ENCODE assay signal across 22 cellular contexts in genomic region chr10:33800986-33801385, GRCh38.
DNase-seq lines count a peak whose midpoint lies in the region; ATAC-seq and TF ChIP-seq lines count a peak whose summit lies in the region.
"Had no signal": no experiment of that assay in that cellular context is flagged by ENCODE, and none has a peak within 500 bp of the region (broad histone marks: within the 10 kb centered on the region; RNA-seq: fewer than 3 reads in every experiment).

No MANE protein-coding gene starts in this region.

- no peak overlapping the region for H3K4me3 ChIP-seq in heart left ventricle
- no peak overlapping the region for H3K4me3 ChIP-seq in skeletal muscle satellite cell (ENCODE audit: low read length)
- H3K4me3 ChIP-seq in CD4-positive, alpha-beta memory T cell (ENCODE audit: low read length in 2 of 2) = no peak overlapping the region
- H3K4me3 ChIP-seq: BLaER1, GM12878, PC-9 had no signal

- peaks cover 0 to 5% (median 0%) of the 10 kb centered on the region in 8 donors for H3K9me3 Mint-ChIP-seq in CD4-positive, alpha-beta memory T cell

- CTCF ChIA-PET in CD4-positive, alpha-beta memory T cell (lab: Charles Lee; ENCODE audit: partially characterized antibody) = no interaction called here

- no peaks in the 10 kb centered on the region for H3K36me3 Mint-ChIP-seq in CD4-positive, alpha-beta memory T cell

- TF ChIP-seq CTCF in heart left ventricle (IDR thresholded peaks at IDR 0.05) (no peak), VCaP (conservative IDR thresholded peaks at IDR 0.05) (no peak)

- no peak overlapping the region for H3K4me3 Mint-ChIP-seq in CD4-positive, alpha-beta memory T cell

- DNase-seq in heart left ventricle = no peak
- DNase-seq in Right ventricle myocardium superior = no peak
- peak; percentile 5 for DNase-seq in iris pigment epithelial cell (ENCODE audit: low read depth)
- no peak for DNase-seq in CD4-positive, alpha-beta memory T cell
- no peak for DNase-seq in HT-29 (ENCODE audit: low spot score)
- DNase-seq: 8988T, DMS 273 treated with DMSO at 0.1 percent for 48 hours, GDM1, NCI-H1048, NCI-H146, NCI-H2081 treated with DMSO at 0.1 percent for 48 hours, NCI-H510A, NCI-H82, SHP77, SK-N-SH had no signal

- H3K36me3 ChIP-seq in heart left ventricle (no peaks in the 10 kb centered on the region), skeletal muscle satellite cell (ENCODE audit: insufficient read depth, low read length) (no peaks in the 10 kb centered on the region)
- no peaks in the 10 kb centered on the region for H3K36me3 ChIP-seq in CD4-positive, alpha-beta memory T cell (ENCODE audit: insufficient read depth, low read length)
- H3K36me3 ChIP-seq: BLaER1 had no signal

- POLR2A ChIA-PET in CD4-positive, alpha-beta memory T cell (lab: Charles Lee; ENCODE audit: partially characterized antibody) = no interaction called here

- H3K9me3 ChIP-seq in heart left ventricle (no peaks in the 10 kb centered on the region), skeletal muscle satellite cell (replicated peaks; ENCODE audit: low read length) (no peaks in the 10 kb centered on the region)
- H3K9me3 ChIP-seq in CD4-positive, alpha-beta memory T cell (ENCODE audit: control insufficient read depth in 1 of 2, low read length in 2 of 2) = no peaks in the 10 kb centered on the region
- H3K9me3 ChIP-seq: BLaER1, SK-N-SH had no signal

- intact Hi-C loops in heart left ventricle (cut with DNase I) (loop anchor here in 8 of 10 donors (2.0 to 10.0 kb wide), 4 partner anchors 464 to 469 kb away; partner anchors contain the start of gene NRP1 (in 7 of the 8)), Right ventricle myocardium superior (cut with DNase I) (loop anchor here (10.0 kb wide), 1 partner anchor 466 kb away; the partner anchor contains the start of gene NRP1)
- intact Hi-C loops in CD4-positive, alpha-beta memory T cell (cut with micrococcal nuclease) = no loop called here

- no peak overlapping the region for H3K9ac ChIP-seq in skeletal muscle satellite cell (ENCODE audit: low read depth, low read length)
- H3K9ac ChIP-seq: BLaER1, KMS-11, SK-N-SH had no signal

- H3K4me1 ChIP-seq in heart left ventricle (peaks cover 0 to 23% (median 3%) of the 10 kb centered on the region in 12 donors), skeletal muscle satellite cell (ENCODE audit: control insufficient read depth, insufficient read depth, low read length) (peaks cover 37% of the 10 kb centered on the region)
- no peaks in the 10 kb centered on the region for H3K4me1 ChIP-seq in CD4-positive, alpha-beta memory T cell (ENCODE audit: insufficient read depth, low read length)
- H3K4me1 ChIP-seq: BLaER1 had no signal

- peak overlapping the region; percentile 10 for H3K4me2 ChIP-seq in skeletal muscle satellite cell (ENCODE audit: low read length)
- H3K4me2 ChIP-seq: BLaER1, KMS-11, SK-N-SH had no signal

- H3K27me3 ChIP-seq in heart left ventricle = no peaks in the 10 kb centered on the region
- no peaks in the 10 kb centered on the region for H3K27me3 ChIP-seq in skeletal muscle satellite cell (ENCODE audit: control insufficient read depth, insufficient read depth, low read length)
- H3K27me3 ChIP-seq in CD4-positive, alpha-beta memory T cell (ENCODE audit: insufficient read depth, low read length) = no peaks in the 10 kb centered on the region
- H3K27me3 ChIP-seq: BLaER1 had no signal

- ATAC-seq in heart left ventricle (no peak), Right ventricle myocardium superior (ENCODE audit: poor library complexity) (no peak), GM21825 (IDR thresholded peaks at IDR 0.05; ENCODE audit: unreplicated experiment) (no peak)

- TF ChIP-seq POLR2A in heart left ventricle (IDR thresholded peaks at IDR 0.05) = no peak

- peaks cover 0 to 2% of the 10 kb centered on the region in 2 donors for H3K27me3 Mint-ChIP-seq in CD4-positive, alpha-beta memory T cell

- H3K4me1 Mint-ChIP-seq in CD4-positive, alpha-beta memory T cell = no peaks in the 10 kb centered on the region

- no peak overlapping the region for H3K27ac Mint-ChIP-seq in CD4-positive, alpha-beta memory T cell

- H3K27ac ChIP-seq in heart left ventricle (peak overlapping the region in 10 of 12 donors; percentile 38 to 93 (median 72)), VCaP (peak overlapping the region; percentile 62)
- no peak overlapping the region for H3K27ac ChIP-seq in CD4-positive, alpha-beta memory T cell (ENCODE audit: low read depth, low read length)
- H3K27ac ChIP-seq: BLaER1, KMS-11, PC-9 had no signal
